1 cellular context compared by ENCODE assay signal in genomic region chr9:36448017-36448416, GRCh38.
TF ChIP-seq lines count a peak whose summit lies in the region.

No MANE protein-coding gene starts in this region.

TF ChIP-seq in WTC11, 78 proteins besides CTCF, POLR2A, EP300 and RAD21 (continued from another document):
- TF ChIP-seq PREB (CRISPR knock-in tag; IDR thresholded peaks at IDR 0.05; ENCODE audit: borderline replicate concordance), result no peak
- TF ChIP-seq ZNF263 (CRISPR knock-in tag; IDR thresholded peaks at IDR 0.05; ENCODE audit: low read depth), result no peak
- no peak for TF ChIP-seq ZNF416 (CRISPR knock-in tag; IDR thresholded peaks at IDR 0.05)
- TF ChIP-seq SMAD4 (CRISPR knock-in tag; IDR thresholded peaks at IDR 0.05), result no peak
- no peak for TF ChIP-seq FOXP1 (CRISPR knock-in tag; IDR thresholded peaks at IDR 0.05; ENCODE audit: borderline replicate concordance)
- no peak for TF ChIP-seq SP1 (CRISPR knock-in tag; conservative IDR thresholded peaks at IDR 0.05)
- no peak for TF ChIP-seq RELA (CRISPR knock-in tag; IDR thresholded peaks at IDR 0.05; ENCODE audit: borderline replicate concordance)
- TF ChIP-seq ZSCAN18 (CRISPR knock-in tag; IDR thresholded peaks at IDR 0.05), result no peak
- no peak for TF ChIP-seq NFE2L1 (CRISPR knock-in tag; IDR thresholded peaks at IDR 0.05)
- no peak for TF ChIP-seq NFYB (CRISPR knock-in tag; conservative IDR thresholded peaks at IDR 0.05; ENCODE audit: low read depth)
- no peak for TF ChIP-seq JAZF1 (CRISPR knock-in tag; IDR thresholded peaks at IDR 0.05)
- no peak for TF ChIP-seq ATF2 (CRISPR knock-in tag; IDR thresholded peaks at IDR 0.05; ENCODE audit: borderline replicate concordance, low read depth)
- TF ChIP-seq ZMAT4 (CRISPR knock-in tag; IDR thresholded peaks at IDR 0.05), result no peak
- no peak for TF ChIP-seq ZBTB21 (CRISPR knock-in tag; IDR thresholded peaks at IDR 0.05; ENCODE audit: borderline replicate concordance)
- TF ChIP-seq IRF1 (CRISPR knock-in tag; IDR thresholded peaks at IDR 0.05), result no peak
- TF ChIP-seq GABPB1 (CRISPR knock-in tag; IDR thresholded peaks at IDR 0.05), result no peak
- TF ChIP-seq AR (CRISPR knock-in tag; IDR thresholded peaks at IDR 0.05), result no peak
- no peak for TF ChIP-seq FOXJ3 (CRISPR knock-in tag; IDR thresholded peaks at IDR 0.05; ENCODE audit: borderline replicate concordance)
- TF ChIP-seq ZNF532 (CRISPR knock-in tag; IDR thresholded peaks at IDR 0.05; ENCODE audit: borderline replicate concordance), result no peak
